In the genomic region with DNA sequence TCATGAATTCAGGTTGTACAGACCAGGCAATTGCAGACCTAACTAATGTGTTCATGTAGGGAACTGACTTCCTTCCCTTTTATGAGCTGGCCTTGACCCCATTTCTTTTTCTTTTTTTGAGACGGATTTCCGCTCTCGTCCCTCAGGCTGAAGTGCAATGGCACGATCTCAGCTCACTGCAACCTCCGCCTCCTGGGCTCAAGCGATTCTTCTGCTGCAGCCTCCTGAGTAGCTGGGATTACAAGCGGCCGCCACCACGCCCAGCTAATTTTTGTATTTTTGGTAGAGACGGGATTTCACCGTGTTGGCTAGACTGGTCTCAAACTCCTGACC, we compare ENCODE assay signal across 1 cellular context.
TF ChIP-seq lines count a peak whose summit lies in the region.

No MANE protein-coding gene starts in this region.

TF ChIP-seq in liver, 16 proteins besides CTCF, POLR2A, EP300 and RAD21:
- peak; percentile 86 for TF ChIP-seq NR2F2 (IDR thresholded peaks at IDR 0.05)
